ENCODE assay signal across 8 cellular contexts in the genomic region with DNA sequence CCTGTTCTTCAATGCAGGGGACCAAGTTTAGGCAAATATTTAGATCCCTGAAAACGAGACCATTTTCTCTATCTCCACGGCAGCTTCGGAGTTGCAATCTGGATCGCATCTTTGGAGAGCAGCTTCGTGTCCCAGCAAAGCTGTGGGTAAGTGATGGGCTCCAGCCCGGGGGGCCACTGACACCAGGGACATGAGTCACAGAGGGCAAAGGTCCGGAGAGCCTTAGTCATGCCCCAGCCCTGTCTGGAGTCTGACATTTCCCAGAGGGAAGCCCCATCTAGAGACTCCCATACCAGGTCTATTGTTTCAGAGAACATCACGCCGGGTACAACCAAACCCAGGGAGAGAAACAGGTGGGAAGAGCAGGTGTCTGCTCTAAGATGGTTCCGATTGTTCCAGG.
DNase-seq lines count a peak whose midpoint lies in the region; ATAC-seq and TF ChIP-seq lines count a peak whose summit lies in the region.

No MANE protein-coding gene starts in this region.

- intact Hi-C loops in CD8-positive, alpha-beta T cell (cut with DNase I, micrococcal nuclease) = no loop called here
- intact Hi-C loops in PC-9 (cut with micrococcal nuclease; ENCODE audit: unreplicated experiment) = loop anchor here (1.0 kb wide), 3 partner anchors 10 to 87 kb away; no protein-coding TSS in a partner anchor

- H3K4me1 Mint-ChIP-seq in CD8-positive, alpha-beta T cell (ENCODE audit: low read depth) = peaks cover 16% of the 10 kb centered on the region

- H4K20me1 ChIP-seq in PC-9 (ENCODE audit: insufficient read depth) = no peaks in the 10 kb centered on the region

- POLR2A ChIA-PET in CD8-positive, alpha-beta T cell (lab: Charles Lee) = no interaction called here
- POLR2A ChIA-PET in PC-9 (lab: Charles Lee; ENCODE audit: unreplicated experiment) = interaction anchor here (0.7 kb wide), 1 partner anchor 20 kb away, joined by 3 read pairs; no protein-coding TSS in a partner anchor

- no peaks in the 10 kb centered on the region for H3K9me2 ChIP-seq in PC-9 (ENCODE audit: insufficient read depth)

- DNase-seq in CD8-positive, alpha-beta T cell = no peak
- DNase-seq in PC-9 (peak; percentile 62 to 77), epidermal melanocyte (ENCODE audit: insufficient read length, low spot score) (peak; percentile 34), omental fat pad (ENCODE audit: low spot score) (peak; percentile 56), NCI-H1092 treated with DMSO at 0.1 percent for 48 hours (lab: John Stamatoyannopoulos, UW) (no peak)

- no peaks in the 10 kb centered on the region for H3K4me1 ChIP-seq in CD8-positive, alpha-beta T cell (ENCODE audit: insufficient read depth, low read length)
- peaks cover 28% of the 10 kb centered on the region for H3K4me1 ChIP-seq in PC-9 (replicated peaks; ENCODE audit: insufficient read depth)

- H3K27ac ChIP-seq in CD8-positive, alpha-beta T cell (ENCODE audit: low read depth, low read length) = no peak overlapping the region
- peak overlapping the region; percentile 76 for H3K27ac ChIP-seq in PC-9

- no TSS peak for BruUV-seq in PC-9 (replicated peaks; lab: Mats Ljungman, UMichigan)

- H2AFZ ChIP-seq in PC-9 = no peak overlapping the region

- H3K4me3 Mint-ChIP-seq in CD8-positive, alpha-beta T cell = no peak overlapping the region

- peak overlapping the region; percentile 5 for H3K27ac Mint-ChIP-seq in CD8-positive, alpha-beta T cell

- H3K36me3 ChIP-seq in CD8-positive, alpha-beta T cell (ENCODE audit: insufficient read depth, low read length) = peaks cover 10% of the 10 kb centered on the region
- no peaks in the 10 kb centered on the region for H3K36me3 ChIP-seq in PC-9 (ENCODE audit: low read depth)

- H3F3A ChIP-seq in PC-9 (ENCODE audit: insufficient read depth, low read depth) = peaks cover 36% of the 10 kb centered on the region

- H3K27me3 ChIP-seq in CD8-positive, alpha-beta T cell (ENCODE audit: insufficient read depth, low read length) = no peaks in the 10 kb centered on the region
- no peaks in the 10 kb centered on the region for H3K27me3 ChIP-seq in PC-9 (ENCODE audit: insufficient read depth, low read depth)

- no peak for TF ChIP-seq CTCF in CD8-positive, alpha-beta T cell (IDR thresholded peaks at IDR 0.05)
- TF ChIP-seq CTCF in PC-9 (conservative IDR thresholded peaks at IDR 0.05) (no peak), omental fat pad (IDR thresholded peaks at IDR 0.05) (no peak)

- H3K4me3 ChIP-seq in CD8-positive, alpha-beta T cell (ENCODE audit: low read depth, low read length) = no peak overlapping the region
- no peak overlapping the region for H3K4me3 ChIP-seq in PC-9

- no peaks in the 10 kb centered on the region for H3K9me3 ChIP-seq in CD8-positive, alpha-beta T cell (ENCODE audit: low read length)
- no peaks in the 10 kb centered on the region for H3K9me3 ChIP-seq in PC-9 (ENCODE audit: insufficient read depth, low read depth)

- peak overlapping the region; percentile 72 for H3K4me2 ChIP-seq in PC-9

- H3K79me2 ChIP-seq in PC-9 (ENCODE audit: low read depth) = no peaks in the 10 kb centered on the region

- no peaks in the 10 kb centered on the region for H3K9me3 Mint-ChIP-seq in CD8-positive, alpha-beta T cell

- peaks cover 85% of the 10 kb centered on the region for H3K36me3 Mint-ChIP-seq in CD8-positive, alpha-beta T cell

- ATAC-seq in CD8-positive, alpha-beta T cell = no peak
- ATAC-seq in omental fat pad (ENCODE audit: low FRiP score) = peak; percentile 64
- no peak for ATAC-seq in GM19035 (IDR thresholded peaks at IDR 0.05; ENCODE audit: unreplicated experiment)
- ATAC-seq in GM19455 (IDR thresholded peaks at IDR 0.05; ENCODE audit: unreplicated experiment) = no peak
- ATAC-seq in GM21447 (IDR thresholded peaks at IDR 0.05; ENCODE audit: unreplicated experiment) = no peak

- CTCF ChIA-PET in CD8-positive, alpha-beta T cell (lab: Charles Lee) = no interaction called here
- CTCF ChIA-PET in PC-9 (lab: Charles Lee) = no interaction called here

- no peaks in the 10 kb centered on the region for H3K27me3 Mint-ChIP-seq in CD8-positive, alpha-beta T cell (ENCODE audit: low read depth)

Comparison
In these comparisons a context has a peak if more than half of its experiments do, and no peak if none do; other contexts are left out.
1. DNase-seq: peak in PC-9 (2 of 2), epidermal melanocyte (single experiment) and omental fat pad (single experiment); none in CD8-positive, alpha-beta T cell (0 of 7) and NCI-H1092 treated with DMSO at 0.1 percent for 48 hours (single experiment).